In genomic region chr10:126127630-126128029, GRCh38 we compare ENCODE assay signal across 27 cellular contexts.
"Had no signal": no experiment of that assay in that cellular context is flagged by ENCODE, and none has a peak within 500 bp of the region (broad histone marks: within the 10 kb centered on the region; RNA-seq: fewer than 3 reads in every experiment).

No MANE protein-coding gene starts in this region.

- H3K9me3 ChIP-seq: pancreas, prostate gland, right lobe of liver, sigmoid colon, stomach, thoracic aorta, thyroid gland, tibial nerve, upper lobe of left lung, vagina had no signal

- FAIRE-seq: pancreas, small intestine, urothelium cell line had no signal

- H3K36me3 ChIP-seq: pancreas, prostate gland, right lobe of liver, sigmoid colon, stomach, thoracic aorta, thyroid gland, tibial nerve, upper lobe of left lung, vagina had no signal

- H3K4me1 ChIP-seq: pancreas, prostate gland, right lobe of liver, sigmoid colon, stomach, thyroid gland, tibial nerve, upper lobe of left lung had no signal

- H3K27ac Mint-ChIP-seq: natural killer cell; stimulated activated effector memory CD8-positive, alpha-beta T cell treated with anti-CD3 and anti-CD28 coated beads, Interleukin-12 subunit alpha, Interleukin-12 subunit beta, amount 100 ng/mL, for 72 hours; stimulated activated naive B cell treated with anti-CD40 and anti-IgM and Interleukin-4, amounts not matched to agents 10 μg/mL and 1 μg/mL and 100 μg/mL, for 72 hours; stimulated activated naive CD8-positive, alpha-beta T cell treated with anti-CD3 and anti-CD28 coated beads, Interleukin-15, Interleukin-2, amounts not matched to agents 100 ng/mL and 50 ng/mL, for 24 hours had no signal

- H3K27me3 Mint-ChIP-seq: naive thymus-derived CD4-positive, alpha-beta T cell had no signal

- H3K27me3 ChIP-seq: pancreas, right lobe of liver, sigmoid colon, stomach, thyroid gland, tibial nerve, upper lobe of left lung, vagina had no signal

- H3K4me3 ChIP-seq: pancreas, prostate gland, right lobe of liver, sigmoid colon, stomach, thoracic aorta, thyroid gland, tibial nerve, upper lobe of left lung, vagina had no signal

- H3K4me1 Mint-ChIP-seq: natural killer cell; stimulated activated naive B cell treated with anti-CD40 and anti-IgM and Interleukin-4, amounts not matched to agents 10 μg/mL and 1 μg/mL and 100 μg/mL, for 72 hours had no signal

- H3K36me3 Mint-ChIP-seq: naive thymus-derived CD4-positive, alpha-beta T cell; natural killer cell; stimulated activated naive B cell treated with anti-CD40 and anti-IgM and Interleukin-4, amounts not matched to agents 10 μg/mL and 1 μg/mL and 100 μg/mL, for 72 hours had no signal

- DNase-seq: naive thymus-derived CD4-positive, alpha-beta T cell; natural killer cell; occipital lobe; pancreas; retina; right cardiac atrium; right lobe of liver; sigmoid colon; small intestine; stimulated activated CD4-positive, alpha-beta T cell treated with anti-CD3 and anti-CD28 coated beads, Interleukin-15, amount 100 ng/mL, for 24 hours; stimulated activated CD4-positive, alpha-beta T cell treated with anti-CD3 and anti-CD28 coated beads, Interleukin-2, amount 100 ng/mL, for 24 hours; stimulated activated CD4-positive, alpha-beta T cell treated with anti-CD3 and anti-CD28 coated beads, Interleukin-2, amount 100 ng/mL, for 48 hours; stimulated activated CD4-positive, alpha-beta T cell treated with anti-CD3 and anti-CD28 coated beads, Interleukin-4, amount 100 ng/mL, for 24 hours; stimulated activated naive B cell treated with anti-CD40 and anti-IgM and Interleukin-4, amounts not matched to agents 10 μg/mL and 1 μg/mL and 100 μg/mL, for 72 hours; stimulated activated naive CD4-positive, alpha-beta T cell treated with Interleukin-2 at 50 U/mL for 16 hours; stomach; thyroid gland; trophoblast cell; upper lobe of left lung had no signal

- H3K9me3 Mint-ChIP-seq: natural killer cell; nephron; stimulated activated effector memory CD8-positive, alpha-beta T cell treated with anti-CD3 and anti-CD28 coated beads, Interleukin-12 subunit alpha, Interleukin-12 subunit beta, amount 100 ng/mL, for 72 hours; stimulated activated naive CD8-positive, alpha-beta T cell treated with anti-CD3 and anti-CD28 coated beads, Interleukin-15, Interleukin-2, amounts not matched to agents 100 ng/mL and 50 ng/mL, for 24 hours had no signal

- H3K27ac ChIP-seq: pancreas, prostate gland, right lobe of liver, sigmoid colon, stomach, thoracic aorta, thyroid gland, tibial nerve, upper lobe of left lung, vagina had no signal

- ATAC-seq: naive thymus-derived CD4-positive, alpha-beta T cell; natural killer cell; pancreas; right cardiac atrium; right lobe of liver; stimulated activated effector memory CD8-positive, alpha-beta T cell treated with anti-CD3 and anti-CD28 coated beads, Interleukin-12 subunit alpha, Interleukin-12 subunit beta, amount 100 ng/mL, for 72 hours; stimulated activated naive B cell treated with anti-CD40 and anti-IgM and Interleukin-4, amounts not matched to agents 10 μg/mL and 1 μg/mL and 100 μg/mL, for 72 hours had no signal

- H3K4me3 Mint-ChIP-seq: natural killer cell; nephron; stimulated activated effector memory CD8-positive, alpha-beta T cell treated with anti-CD3 and anti-CD28 coated beads, Interleukin-12 subunit alpha, Interleukin-12 subunit beta, amount 100 ng/mL, for 72 hours; stimulated activated naive B cell treated with anti-CD40 and anti-IgM and Interleukin-4, amounts not matched to agents 10 μg/mL and 1 μg/mL and 100 μg/mL, for 72 hours; stimulated activated naive CD8-positive, alpha-beta T cell treated with anti-CD3 and anti-CD28 coated beads, Interleukin-15, Interleukin-2, amounts not matched to agents 100 ng/mL and 50 ng/mL, for 24 hours had no signal
